8 cellular contexts compared by ENCODE assay signal in the genomic region with DNA sequence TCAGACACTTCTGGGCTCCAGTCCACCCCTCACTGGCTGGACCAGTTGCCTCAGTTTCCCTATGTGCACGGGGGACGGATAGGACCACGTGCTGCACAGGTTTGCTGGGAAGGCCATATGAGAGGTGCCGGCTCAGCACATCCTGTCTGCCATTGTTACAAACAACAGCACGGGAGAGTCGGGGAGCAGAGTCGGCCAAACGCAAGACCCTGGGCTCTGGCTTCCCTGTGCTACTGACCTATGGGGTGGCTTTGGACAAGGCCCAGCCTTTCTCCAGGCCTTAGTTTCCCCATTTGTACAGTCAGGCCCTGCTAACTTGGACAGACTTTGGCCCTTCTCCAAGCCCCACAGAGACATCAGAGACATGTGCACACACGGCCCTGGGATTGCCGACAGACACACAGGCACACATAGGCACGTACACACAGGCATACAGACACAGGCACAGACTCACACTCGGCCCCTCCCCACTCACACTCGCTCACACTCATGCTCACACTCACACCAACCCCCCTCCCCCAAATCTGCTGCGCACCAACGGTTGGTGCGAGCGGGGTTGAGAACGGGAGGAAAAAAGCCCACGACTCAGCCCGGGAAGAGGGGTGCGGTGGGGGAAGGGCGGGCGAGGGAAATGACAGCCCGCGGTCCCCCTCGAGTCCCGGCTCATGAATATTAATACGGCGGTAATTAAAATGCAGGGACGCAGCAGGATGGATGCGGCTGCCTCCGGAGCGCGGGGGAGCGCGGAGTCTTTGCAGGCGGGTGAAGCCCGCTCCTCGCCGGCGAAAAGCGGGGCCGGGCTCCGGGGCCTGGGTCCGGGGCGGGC.
DNase-seq lines count a peak whose midpoint lies in the region; ATAC-seq and TF ChIP-seq lines count a peak whose summit lies in the region.

No MANE protein-coding gene starts in this region.

- intact Hi-C loops in esophagus squamous epithelium (cut with DNase I), result loop anchor here (10.0 kb wide), 1 partner anchor 343 kb away; no protein-coding TSS in a partner anchor

- TF ChIP-seq EP300 in tibial nerve (IDR thresholded peaks at IDR 0.05), result no peak

- ATAC-seq in natural killer cell treated with Interleukin-12 subunit alpha and Interleukin-12 subunit beta and Interleukin-15 and Interleukin-18, amount 100 ng/mL, for 72 hours, result peak in 1 of 2 donors; percentile 1

- H3K9ac ChIP-seq in MM.1S (ENCODE audit: low read length), result peak overlapping the region; percentile 48; the same call in 1 of the 2 replicates

- peak overlapping the region; percentile 71 for H2AFZ ChIP-seq in MM.1S (ENCODE audit: low read length)

- H3K4me3 ChIP-seq in MM.1S (ENCODE audit: low read length), result peak overlapping the region; percentile 40; the same call in 1 of the 2 replicates
- peak overlapping the region; percentile 45 to 68 (median 58) for H3K4me3 ChIP-seq in esophagus squamous epithelium
- H3K4me3 ChIP-seq in tibial nerve, result peak overlapping the region; percentile 24 to 60 (median 46)

- no peak for TF ChIP-seq POLR2A in esophagus squamous epithelium (IDR thresholded peaks at IDR 0.05)
- no peak for TF ChIP-seq POLR2A in tibial nerve (IDR thresholded peaks at IDR 0.05)

- H3K79me2 ChIP-seq in MM.1S (ENCODE audit: low read length), result 0 out of 2 replicates have a peak, but pooled peaks cover 3% of the 10 kb centered on the region

- no peaks in the 10 kb centered on the region for H3K36me3 ChIP-seq in MM.1S (replicated peaks; ENCODE audit: insufficient read depth, low read length)
- H3K36me3 ChIP-seq in esophagus squamous epithelium, result peaks cover 0 to 7% (median 0%) of the 10 kb centered on the region in 3 donors
- H3K36me3 ChIP-seq in tibial nerve, result peaks cover 0 to 4% (median 0%) of the 10 kb centered on the region in 3 donors

- no peaks in the 10 kb centered on the region for H3K9me2 ChIP-seq in MM.1S (replicated peaks; ENCODE audit: insufficient read depth, low read length)

- no peaks in the 10 kb centered on the region for H3K9me3 Mint-ChIP-seq in natural killer cell treated with Interleukin-12 subunit alpha and Interleukin-12 subunit beta and Interleukin-15 and Interleukin-18, amount 100 ng/mL, for 72 hours

- 0 to 1% methylated on average over 5 to 22 of the region's 46 CpGs for WGBS in esophagus squamous epithelium, 2 donors
- 3 to 4% methylated on average over 39 to 44 of the region's 46 CpGs for WGBS in tibial nerve, 2 donors

- peak overlapping the region; percentile 90 to 96 for H3K27ac Mint-ChIP-seq in natural killer cell treated with Interleukin-12 subunit alpha and Interleukin-12 subunit beta and Interleukin-15 and Interleukin-18, amount 100 ng/mL, for 72 hours

- no peaks in the 10 kb centered on the region for H3K9me3 ChIP-seq in MM.1S (replicated peaks; ENCODE audit: insufficient read depth, low read length)
- no peaks in the 10 kb centered on the region for H3K9me3 ChIP-seq in esophagus squamous epithelium
- H3K9me3 ChIP-seq in tibial nerve, result no peaks in the 10 kb centered on the region

- peak overlapping the region; percentile 60 for H3K4me2 ChIP-seq in MM.1S (ENCODE audit: low read depth, low read length)

- TF ChIP-seq CTCF in MM.1S (IDR thresholded peaks at IDR 0.05; ENCODE audit: low read length) (no peak), esophagus squamous epithelium (IDR thresholded peaks at IDR 0.05) (no peak), tibial nerve (IDR thresholded peaks at IDR 0.05) (no peak)

- DNase-seq in NCI-H345 (lab: John Stamatoyannopoulos, UW) (peak; percentile 42), NCI-H345 treated with DMSO at 0.1 percent for 48 hours (lab: John Stamatoyannopoulos, UW; ENCODE audit: unreplicated experiment) (no peak), MM.1S (no peak), esophagus squamous epithelium (lab: John Stamatoyannopoulos, UW) (no peak), tibial nerve (ENCODE audit: low spot score in 2 of 2) (peak; percentile 54 to 64), NCI-H82 treated with DMSO at 0.1 percent for 48 hours (lab: John Stamatoyannopoulos, UW; ENCODE audit: unreplicated experiment) (no peak)
- DNase-seq in activated CD8-positive, alpha-beta memory T cell treated with anti-CD3 and anti-CD28 coated beads, Interleukin-2, amount 50 U/mL, for 48 hours, result peak; percentile 80
- DNase-seq in natural killer cell treated with Interleukin-12 subunit alpha and Interleukin-12 subunit beta and Interleukin-15 and Interleukin-18, amount 100 ng/mL, for 72 hours (ENCODE audit: low spot score), result no peak

- peaks cover 0 to 3% of the 10 kb centered on the region in 2 donors for H3K27me3 Mint-ChIP-seq in natural killer cell treated with Interleukin-12 subunit alpha and Interleukin-12 subunit beta and Interleukin-15 and Interleukin-18, amount 100 ng/mL, for 72 hours

- H4K20me1 ChIP-seq in MM.1S (ENCODE audit: insufficient read depth, low read length), result no peaks in the 10 kb centered on the region

- no peaks in the 10 kb centered on the region for H3F3A ChIP-seq in MM.1S (ENCODE audit: insufficient read depth, low read length)

- H3K36me3 Mint-ChIP-seq in natural killer cell treated with Interleukin-12 subunit alpha and Interleukin-12 subunit beta and Interleukin-15 and Interleukin-18, amount 100 ng/mL, for 72 hours, result no peaks in the 10 kb centered on the region

- peaks cover 24 to 33% of the 10 kb centered on the region in 2 donors for H3K4me1 Mint-ChIP-seq in natural killer cell treated with Interleukin-12 subunit alpha and Interleukin-12 subunit beta and Interleukin-15 and Interleukin-18, amount 100 ng/mL, for 72 hours (ENCODE audit: low read depth in 2 of 2)

- H3K4me1 ChIP-seq in MM.1S (ENCODE audit: low read length) (peaks cover 3% of the 10 kb centered on the region; the same call in 1 of the 2 replicates), esophagus squamous epithelium (peaks cover 73 to 100% (median 79%) of the 10 kb centered on the region in 3 donors), tibial nerve (peaks cover 0 to 93% (median 66%) of the 10 kb centered on the region in 4 donors)

- peak overlapping the region; percentile 82 for H3K4me3 Mint-ChIP-seq in natural killer cell treated with Interleukin-12 subunit alpha and Interleukin-12 subunit beta and Interleukin-15 and Interleukin-18, amount 100 ng/mL, for 72 hours

- H3K27ac ChIP-seq in MM.1S (ENCODE audit: low read length), result no peak overlapping the region
- peak overlapping the region; percentile 97 to 100 (median 98) for H3K27ac ChIP-seq in esophagus squamous epithelium
- peak overlapping the region; percentile 94 to 100 (median 95) for H3K27ac ChIP-seq in tibial nerve

- H3K27me3 ChIP-seq in MM.1S (replicated peaks; ENCODE audit: insufficient read depth, low read length), result peaks cover 27% of the 10 kb centered on the region
- H3K27me3 ChIP-seq in esophagus squamous epithelium, result no peaks in the 10 kb centered on the region
- H3K27me3 ChIP-seq in tibial nerve, result no peaks in the 10 kb centered on the region

Comparison
In these comparisons a context has a peak if more than half of its experiments do, and no peak if none do; other contexts are left out.
1. DNase-seq: peak in NCI-H345 (single experiment), activated CD8-positive, alpha-beta memory T cell treated with anti-CD3 and anti-CD28 coated beads, Interleukin-2, amount 50 U/mL, for 48 hours (single experiment) and tibial nerve (2 of 2); none in NCI-H345 treated with DMSO at 0.1 percent for 48 hours (single experiment), MM.1S (single experiment), esophagus squamous epithelium (single experiment), natural killer cell treated with Interleukin-12 subunit alpha and Interleukin-12 subunit beta and Interleukin-15 and Interleukin-18, amount 100 ng/mL, for 72 hours (single experiment) and NCI-H82 treated with DMSO at 0.1 percent for 48 hours (single experiment).
2. Peak in every context shown above with its lines, with median percentiles within 50 percentile points of each other: H3K4me3 ChIP-seq.